25 cellular contexts compared by ENCODE assay signal in the genomic region with DNA sequence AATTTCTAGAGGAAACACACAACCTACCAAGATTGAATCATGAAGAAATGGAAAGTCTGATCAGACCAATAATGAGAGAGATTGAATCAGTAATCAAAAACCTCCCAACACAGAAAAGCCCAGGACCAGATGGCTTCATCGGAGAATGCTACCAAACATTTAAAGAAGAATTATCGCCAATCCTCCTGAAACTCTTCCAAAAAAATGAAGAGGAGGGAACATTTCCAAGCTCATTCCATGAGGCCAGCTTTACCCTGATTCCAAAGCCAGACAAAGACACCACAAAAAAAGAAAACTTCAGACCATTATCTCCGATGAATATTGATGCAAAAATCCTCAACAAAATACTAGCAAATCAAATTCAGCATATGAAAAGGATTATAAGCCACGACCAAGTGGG.
"Had no signal": no experiment of that assay in that cellular context is flagged by ENCODE, and none has a peak within 500 bp of the region (broad histone marks: within the 10 kb centered on the region; RNA-seq: fewer than 3 reads in every experiment).

No MANE protein-coding gene starts in this region.

- H3K27me3 Mint-ChIP-seq: type B pancreatic cell had no signal

- H3K4me1 ChIP-seq: ascending aorta, esophagus muscularis mucosa, heart left ventricle, parathyroid adenoma, vagina had no signal

- H3K27me3 ChIP-seq: ascending aorta, brain microvascular endothelial cell, foreskin keratinocyte, heart left ventricle, vagina had no signal

- H3K4me3 ChIP-seq: ascending aorta, esophagus muscularis mucosa, heart left ventricle, vagina had no signal

- H3K36me3 Mint-ChIP-seq: activated CD4-positive, alpha-beta memory T cell treated with anti-CD3 and anti-CD28 coated beads for 36 hours; activated naive CD4-positive, alpha-beta T cell treated with anti-CD3 and anti-CD28 coated beads, Interleukin-2, amount 10 ng/mL, durations not matched to agents 7 days and 5 days; activated naive CD8-positive, alpha-beta T cell treated with anti-CD3 and anti-CD28 coated beads, Interleukin-2, amount 10 ng/mL, durations not matched to agents 7 days and 5 days had no signal

- H3K4me1 Mint-ChIP-seq: activated CD4-positive, alpha-beta T cell treated with anti-CD3 and anti-CD28 coated beads, Interleukin-2, amount 10 ng/mL, durations not matched to agents 24 days and 14 days; activated naive CD4-positive, alpha-beta T cell treated with anti-CD3 and anti-CD28 coated beads, Interleukin-2, amount 10 ng/mL, durations not matched to agents 7 days and 5 days; activated naive CD8-positive, alpha-beta T cell treated with anti-CD3 and anti-CD28 coated beads, Interleukin-2, amount 10 ng/mL, durations not matched to agents 7 days and 5 days; naive thymus-derived CD4-positive, alpha-beta T cell; T-helper 17 cell had no signal

- H3K27ac Mint-ChIP-seq: activated CD4-positive, alpha-beta memory T cell treated with anti-CD3 and anti-CD28 coated beads for 36 hours; activated CD4-positive, alpha-beta T cell treated with anti-CD3 and anti-CD28 coated beads, Interleukin-2, amount 10 ng/mL, durations not matched to agents 24 days and 14 days; activated naive CD4-positive, alpha-beta T cell treated with anti-CD3 and anti-CD28 coated beads, Interleukin-2, amount 10 ng/mL, durations not matched to agents 7 days and 5 days; activated naive CD8-positive, alpha-beta T cell treated with anti-CD3 and anti-CD28 coated beads, Interleukin-2, amount 10 ng/mL, durations not matched to agents 7 days and 5 days; activated T-helper 1 cell treated with anti-CD3 and anti-CD28 coated beads, Interleukin-12 subunit alpha, Interleukin-12 subunit beta, Interleukin-2, Interleukin-4 antibody, amounts not matched to agents 30 ng/mL and 10 ng/mL and 1 ng/mL, durations not matched to agents 14 hours and 24 hours and 36 hours; naive thymus-derived CD4-positive, alpha-beta T cell; stimulated activated naive CD8-positive, alpha-beta T cell treated with anti-CD3 and anti-CD28 coated beads, Interleukin-15, Interleukin-2, amounts not matched to agents 100 ng/mL and 50 ng/mL, for 24 hours; T-helper 17 cell; type B pancreatic cell had no signal

- H3K79me2 ChIP-seq: parathyroid adenoma had no signal

- H3K36me3 ChIP-seq: ascending aorta, vagina had no signal

- H3K9me3 Mint-ChIP-seq: activated CD4-positive, alpha-beta T cell treated with anti-CD3 and anti-CD28 coated beads, Interleukin-2, amount 10 ng/mL, durations not matched to agents 24 days and 14 days; activated naive CD4-positive, alpha-beta T cell treated with anti-CD3 and anti-CD28 coated beads, Interleukin-2, amount 10 ng/mL, durations not matched to agents 7 days and 5 days; activated naive CD8-positive, alpha-beta T cell treated with anti-CD3 and anti-CD28 coated beads, Interleukin-2, amount 10 ng/mL, durations not matched to agents 7 days and 5 days; activated T-helper 1 cell treated with anti-CD3 and anti-CD28 coated beads, Interleukin-12 subunit alpha, Interleukin-12 subunit beta, Interleukin-2, Interleukin-4 antibody, amounts not matched to agents 30 ng/mL and 10 ng/mL and 1 ng/mL, durations not matched to agents 14 hours and 24 hours and 36 hours; type B pancreatic cell had no signal

- H2AFZ ChIP-seq: parathyroid adenoma had no signal

- H3K4me3 Mint-ChIP-seq: activated CD4-positive, alpha-beta memory T cell treated with anti-CD3 and anti-CD28 coated beads for 36 hours; activated CD4-positive, alpha-beta T cell treated with anti-CD3 and anti-CD28 coated beads, Interleukin-2, amount 10 ng/mL, durations not matched to agents 24 days and 14 days; activated naive CD4-positive, alpha-beta T cell treated with anti-CD3 and anti-CD28 coated beads, Interleukin-2, amount 10 ng/mL, durations not matched to agents 7 days and 5 days; activated naive CD8-positive, alpha-beta T cell treated with anti-CD3 and anti-CD28 coated beads, Interleukin-2, amount 10 ng/mL, durations not matched to agents 7 days and 5 days; activated T-helper 1 cell treated with anti-CD3 and anti-CD28 coated beads, Interleukin-12 subunit alpha, Interleukin-12 subunit beta, Interleukin-2, Interleukin-4 antibody, amounts not matched to agents 30 ng/mL and 10 ng/mL and 1 ng/mL, durations not matched to agents 14 hours and 24 hours and 36 hours; naive thymus-derived CD4-positive, alpha-beta T cell; stimulated activated naive CD8-positive, alpha-beta T cell treated with anti-CD3 and anti-CD28 coated beads, Interleukin-15, Interleukin-2, amounts not matched to agents 100 ng/mL and 50 ng/mL, for 24 hours; T-helper 17 cell; type B pancreatic cell had no signal

- H3K27ac ChIP-seq: ascending aorta, brain microvascular endothelial cell, esophagus muscularis mucosa, heart left ventricle, parathyroid adenoma, vagina had no signal

- DNase-seq: activated CD4-positive, alpha-beta memory T cell treated with anti-CD3 and anti-CD28 coated beads for 36 hours; activated CD4-positive, alpha-beta T cell treated with anti-CD3 and anti-CD28 coated beads, Interleukin-2, amount 10 ng/mL, durations not matched to agents 24 days and 14 days; activated CD4-positive, CD25-positive, alpha-beta regulatory T cell treated with anti-CD3 and anti-CD28 coated beads, Interleukin-2, amount 50 U/mL, for 72 hours; activated CD8-positive, alpha-beta memory T cell treated with anti-CD3 and anti-CD28 coated beads, Interleukin-2, amount 50 U/mL, for 4 hours; activated gamma-delta T cell; activated naive CD4-positive, alpha-beta T cell treated with anti-CD3 and anti-CD28 coated beads, Interleukin-2, amount 10 ng/mL, durations not matched to agents 7 days and 5 days; activated naive CD8-positive, alpha-beta T cell treated with anti-CD3 and anti-CD28 coated beads, Interleukin-2, amount 10 ng/mL, durations not matched to agents 7 days and 5 days; activated T-cell treated with anti-CD3 and anti-CD28 coated beads, Interleukin-2, amount 50 U/mL, for 1 hour; brain microvascular endothelial cell; foreskin keratinocyte; heart left ventricle; midbrain; naive thymus-derived CD4-positive, alpha-beta T cell; right cardiac atrium; stimulated activated CD4-positive, alpha-beta T cell treated with anti-CD3 and anti-CD28 coated beads, Interleukin-2, amount 100 ng/mL, for 48 hours; substantia nigra; T-helper 17 cell; T1000 had no signal

- H3K9me3 ChIP-seq: ascending aorta, vagina had no signal

- H3K9ac ChIP-seq: parathyroid adenoma had no signal

- ATAC-seq: foreskin keratinocyte; heart left ventricle; naive thymus-derived CD4-positive, alpha-beta T cell; right cardiac atrium; T-helper 17 cell had no signal
